In genomic region chr21:45487161-45487806, GRCh38 we compare ENCODE assay signal across 31 cellular contexts.
"Had no signal": no experiment of that assay in that cellular context is flagged by ENCODE, and none has a peak within 500 bp of the region (broad histone marks: within the 10 kb centered on the region; RNA-seq: fewer than 3 reads in every experiment).

No MANE protein-coding gene starts in this region.

- H3K4me3 Mint-ChIP-seq: dendritic cell treated with granulocyte-macrophage colony-stimulating factor and Interleukin-4, amounts not matched to agents 40 ng/mL and 50 ng/mL, for 4 days; endodermal cell; memory B cell; mesothelial cell of epicardium; natural killer cell treated with Interleukin-12 subunit alpha and Interleukin-12 subunit beta and Interleukin-15 and Interleukin-18, amount 100 ng/mL, for 72 hours; stimulated activated naive CD8-positive, alpha-beta T cell treated with anti-CD3 and anti-CD28 coated beads, Interleukin-15, amount 100 ng/mL, for 72 hours had no signal

- H3K4me2 ChIP-seq: hepatocyte, smooth muscle cell had no signal

- H3K9me3 ChIP-seq: colonic mucosa, gastroesophageal sphincter, heart left ventricle, mucosa of descending colon, suprapubic skin, vagina had no signal

- H3K36me3 Mint-ChIP-seq: memory B cell; naive B cell; natural killer cell treated with Interleukin-12 subunit alpha and Interleukin-12 subunit beta and Interleukin-15 and Interleukin-18, amount 100 ng/mL, for 72 hours had no signal

- H3K9ac ChIP-seq: parathyroid adenoma had no signal

- H3K9me3 Mint-ChIP-seq: dendritic cell treated with granulocyte-macrophage colony-stimulating factor and Interleukin-4, amounts not matched to agents 40 ng/mL and 50 ng/mL, for 4 days; endodermal cell; mesothelial cell of epicardium; natural killer cell treated with Interleukin-12 subunit alpha and Interleukin-12 subunit beta and Interleukin-15 and Interleukin-18, amount 100 ng/mL, for 72 hours; stimulated activated naive CD8-positive, alpha-beta T cell treated with anti-CD3 and anti-CD28 coated beads, Interleukin-15, amount 100 ng/mL, for 72 hours had no signal

- H3K4me3 ChIP-seq: colonic mucosa, gastroesophageal sphincter, heart left ventricle, hepatocyte, lung, mucosa of descending colon, smooth muscle cell, suprapubic skin, vagina had no signal

- DNase-seq: colonic mucosa; effector CD8-positive, alpha-beta T cell; endodermal cell; foreskin fibroblast; kidney; mucosa of descending colon; naive B cell; stimulated activated CD4-positive, alpha-beta T cell treated with anti-CD3 and anti-CD28 coated beads, Interleukin-12 subunit alpha, Interleukin-12 subunit beta, amount 100 ng/mL, for 4 hours; stimulated activated CD4-positive, alpha-beta T cell treated with anti-CD3 and anti-CD28 coated beads, Interleukin-1b, Interleukin-23, amount 100 ng/mL, for 48 hours; stimulated activated CD4-positive, alpha-beta T cell treated with anti-CD3 and anti-CD28 coated beads, Interleukin-4, amount 100 ng/mL, for 1 hour; stimulated activated CD8-positive, alpha-beta memory T cell treated with anti-CD3 and anti-CD28 coated beads, Interleukin-4, amount 100 ng/mL, for 48 hours; stimulated activated naive CD4-positive, alpha-beta T cell; stimulated activated naive CD8-positive, alpha-beta T cell treated with anti-CD3 and anti-CD28 coated beads, Interleukin-15, amount 100 ng/mL, for 72 hours; trophoblast cell had no signal

- H3K27me3 Mint-ChIP-seq: dendritic cell treated with granulocyte-macrophage colony-stimulating factor and Interleukin-4, amounts not matched to agents 40 ng/mL and 50 ng/mL, for 4 days; naive B cell; natural killer cell treated with Interleukin-12 subunit alpha and Interleukin-12 subunit beta and Interleukin-15 and Interleukin-18, amount 100 ng/mL, for 72 hours; progenitor cell of endocrine pancreas; stimulated activated naive CD8-positive, alpha-beta T cell treated with anti-CD3 and anti-CD28 coated beads, Interleukin-15, amount 100 ng/mL, for 72 hours had no signal

- H3K27ac Mint-ChIP-seq: memory B cell; mesothelial cell of epicardium; natural killer cell treated with Interleukin-12 subunit alpha and Interleukin-12 subunit beta and Interleukin-15 and Interleukin-18, amount 100 ng/mL, for 72 hours; progenitor cell of endocrine pancreas; stimulated activated naive CD8-positive, alpha-beta T cell treated with anti-CD3 and anti-CD28 coated beads, Interleukin-15, amount 100 ng/mL, for 72 hours had no signal

- H3K36me3 ChIP-seq: colonic mucosa had no signal

- H3K27me3 ChIP-seq: colonic mucosa, gastroesophageal sphincter, heart left ventricle, hepatocyte, suprapubic skin, vagina had no signal

- H3K27ac ChIP-seq: colonic mucosa, epithelial cell of prostate, gastroesophageal sphincter, heart left ventricle, hepatocyte, parathyroid adenoma, suprapubic skin, vagina had no signal

- H2AFZ ChIP-seq: hepatocyte, parathyroid adenoma had no signal

- H3K4me1 ChIP-seq: colonic mucosa, gastroesophageal sphincter, parathyroid adenoma, suprapubic skin, vagina had no signal

- ATAC-seq: esophagus mucosa; gastroesophageal sphincter; heart left ventricle; left lobe of liver; mucosa of descending colon; natural killer cell treated with Interleukin-12 subunit alpha and Interleukin-12 subunit beta and Interleukin-15 and Interleukin-18, amount 100 ng/mL, for 72 hours; sciatic nerve; stimulated activated naive CD8-positive, alpha-beta T cell treated with anti-CD3 and anti-CD28 coated beads, Interleukin-15, amount 100 ng/mL, for 72 hours had no signal
